ENCODE assay signal across 8 cellular contexts in genomic region chr1:143973876-143974414, GRCh38. TPM values are rescaled to one million over a fixed set of nuclear protein-coding genes. Genes with fewer than 3 reads are reported as not detected.
A peak's percentile ranks its signal among the peaks of the same experiment; 100 is the strongest.
DNase-seq lines count a peak whose midpoint lies in the region; ATAC-seq and TF ChIP-seq lines count a peak whose summit lies in the region.
"Not testable (repeated sequence)": the region's sequence is repeated elsewhere in the genome, so short reads cannot be mapped to it uniquely, and the experiment has no call there.

No MANE protein-coding gene starts in this region.

- not testable (repeated sequence) for H3K9me3 Mint-ChIP-seq in HFFc6; activated naive CD4-positive, alpha-beta T cell treated with anti-CD3 and anti-CD28 coated beads for 36 hours; dendritic cell treated with granulocyte-macrophage colony-stimulating factor and Interleukin-4, amounts not matched to agents 40 ng/mL and 50 ng/mL, for 4 days

- not testable (repeated sequence) for ATAC-seq in thoracic aorta (ENCODE audit: insufficient number of reproducible peaks, low FRiP score, low read depth)

- H3K4me3 ChIP-seq in BE2C (ENCODE audit: low read depth, low read length) (peak overlapping the region; percentile 49), right atrium auricular region (peak overlapping the region; percentile 28 to 37), neuron (ENCODE audit: low read length) (peak overlapping the region; percentile 41), thoracic aorta (peak overlapping the region; percentile 62)
- not testable (repeated sequence) for H3K4me3 ChIP-seq in SU-DHL-6 (ENCODE audit: insufficient read depth, low read length, poor library complexity, severe bottlenecking)

- TF ChIP-seq CTCF in BE2C (IDR thresholded peaks at IDR 0.05; ENCODE audit: low read depth, low read length); HFFc6 (IDR thresholded peaks at IDR 0.05); SU-DHL-6 (IDR thresholded peaks at IDR 0.05; ENCODE audit: insufficient read depth, low read length, poor library complexity, severe bottlenecking); right atrium auricular region (IDR thresholded peaks at IDR 0.05); thoracic aorta (IDR thresholded peaks at IDR 0.05): not testable (repeated sequence)

- not testable (repeated sequence) for H3K9me3 ChIP-seq in BE2C; SU-DHL-6 (ENCODE audit: insufficient read depth, low read length); right atrium auricular region; neuron (ENCODE audit: low read length); thoracic aorta

- H3K27me3 ChIP-seq in BE2C; SU-DHL-6 (ENCODE audit: low read length); right atrium auricular region; neuron (ENCODE audit: insufficient read depth, low read length); thoracic aorta (replicated peaks; ENCODE audit: insufficient read depth): not testable (repeated sequence)

- H3K4me1 ChIP-seq in BE2C; right atrium auricular region; neuron (ENCODE audit: insufficient read depth, low read length); thoracic aorta (ENCODE audit: control insufficient read depth in 1 of 2, low read depth in 2 of 2): not testable (repeated sequence)

- H3K4me2 ChIP-seq in SU-DHL-6 (ENCODE audit: low read depth, low read length, poor library complexity, severe bottlenecking), result peak overlapping the region; percentile 36

- H3K27me3 Mint-ChIP-seq in HFFc6 (ENCODE audit: insufficient read depth); activated naive CD4-positive, alpha-beta T cell treated with anti-CD3 and anti-CD28 coated beads for 36 hours (ENCODE audit: low read depth); dendritic cell treated with granulocyte-macrophage colony-stimulating factor and Interleukin-4, amounts not matched to agents 40 ng/mL and 50 ng/mL, for 4 days: not testable (repeated sequence)

- peak overlapping the region; percentile 33 for H3K9ac ChIP-seq in SU-DHL-6 (ENCODE audit: low read length)

- H3K36me3 ChIP-seq in BE2C; SU-DHL-6 (ENCODE audit: low read length); right atrium auricular region; neuron (ENCODE audit: insufficient read depth, low read length); thoracic aorta: not testable (repeated sequence)

- not testable (repeated sequence) for H3K27ac ChIP-seq in SU-DHL-6 (ENCODE audit: low read depth, low read length); right atrium auricular region; thoracic aorta

- peak; percentile 8 for DNase-seq in BE2C
- DNase-seq in HFFc6, result peak; percentile 35
- peak; percentile 3 for DNase-seq in activated naive CD4-positive, alpha-beta T cell treated with anti-CD3 and anti-CD28 coated beads for 36 hours
- not testable (repeated sequence) for DNase-seq in right atrium auricular region (ENCODE audit: low spot score); thoracic aorta (ENCODE audit: low spot score)

- not testable (repeated sequence) for H3K79me2 ChIP-seq in SU-DHL-6 (ENCODE audit: insufficient read depth, low read length)

- not testable (repeated sequence) for H3K36me3 Mint-ChIP-seq in HFFc6 (ENCODE audit: low read depth); activated naive CD4-positive, alpha-beta T cell treated with anti-CD3 and anti-CD28 coated beads for 36 hours (ENCODE audit: low read depth); dendritic cell treated with granulocyte-macrophage colony-stimulating factor and Interleukin-4, amounts not matched to agents 40 ng/mL and 50 ng/mL, for 4 days (ENCODE audit: low read depth)

- H3K4me1 Mint-ChIP-seq in HFFc6 (ENCODE audit: low read depth); activated naive CD4-positive, alpha-beta T cell treated with anti-CD3 and anti-CD28 coated beads for 36 hours (ENCODE audit: low read depth); dendritic cell treated with granulocyte-macrophage colony-stimulating factor and Interleukin-4, amounts not matched to agents 40 ng/mL and 50 ng/mL, for 4 days (ENCODE audit: low read depth): not testable (repeated sequence)

- H4K20me1 ChIP-seq in SU-DHL-6 (ENCODE audit: low read depth, low read length), result not testable (repeated sequence)

- not testable (repeated sequence) for H3K9me2 ChIP-seq in SU-DHL-6 (replicated peaks; ENCODE audit: insufficient read depth, low read length)

- H3K27ac Mint-ChIP-seq in HFFc6, result peak overlapping the region; percentile 94
- not testable (repeated sequence) for H3K27ac Mint-ChIP-seq in activated naive CD4-positive, alpha-beta T cell treated with anti-CD3 and anti-CD28 coated beads for 36 hours
- H3K27ac Mint-ChIP-seq in dendritic cell treated with granulocyte-macrophage colony-stimulating factor and Interleukin-4, amounts not matched to agents 40 ng/mL and 50 ng/mL, for 4 days, result peak overlapping the region; percentile 78

- peak overlapping the region; percentile 97 for H3K4me3 Mint-ChIP-seq in HFFc6
- H3K4me3 Mint-ChIP-seq in activated naive CD4-positive, alpha-beta T cell treated with anti-CD3 and anti-CD28 coated beads for 36 hours, result peak overlapping the region; percentile 88
- peak overlapping the region; percentile 88 for H3K4me3 Mint-ChIP-seq in dendritic cell treated with granulocyte-macrophage colony-stimulating factor and Interleukin-4, amounts not matched to agents 40 ng/mL and 50 ng/mL, for 4 days

- intact Hi-C loops in activated naive CD4-positive, alpha-beta T cell treated with anti-CD3 and anti-CD28 coated beads for 36 hours (cut with micrococcal nuclease); dendritic cell treated with granulocyte-macrophage colony-stimulating factor and Interleukin-4, amounts not matched to agents 40 ng/mL and 50 ng/mL, for 4 days (cut with micrococcal nuclease): not testable (repeated sequence)

- not testable (repeated sequence) for H3F3A ChIP-seq in SU-DHL-6 (ENCODE audit: insufficient read depth)

- CTCF ChIA-PET in activated naive CD4-positive, alpha-beta T cell treated with anti-CD3 and anti-CD28 coated beads for 36 hours (lab: Charles Lee), result not testable (repeated sequence)

- H2AFZ ChIP-seq in SU-DHL-6 (ENCODE audit: low read depth, low read length, severe bottlenecking); neuron (ENCODE audit: low read depth, low read length): not testable (repeated sequence)

RNA-seq across cellular contexts. Expression of gene FAM72C, which starts 2.2 kb away (rescaled TPM):
- 4.7 TPM for polyA plus RNA-seq in BE2C (2012; ENCODE audit: insufficient read depth, insufficient read length, low read depth)
- 1 to 10 TPM; 1.7 to 3.6 (median 3.1) TPM for total RNA-seq in HFFc6 (2021; fragmentation: NEBNext Ultra II Directional; extraction: Animal tissue kit (Norgen Biotek cat#: 25700))
- total RNA-seq in activated naive CD4-positive, alpha-beta T cell treated with anti-CD3 and anti-CD28 coated beads for 36 hours, result 10 to 100 TPM; 43.3 to 43.4 TPM
- total RNA-seq in right atrium auricular region, result under 1 TPM; 0.12 to 0.33 TPM
- total RNA-seq in thoracic aorta, result not detected

Comparison
In these comparisons a context has a peak if more than half of its experiments do, and no peak if none do; other contexts are left out.
1. RNA of gene FAM72C, which starts 2.2 kb away (total RNA-seq): 43.3 to 43.4 TPM in activated naive CD4-positive, alpha-beta T cell treated with anti-CD3 and anti-CD28 coated beads for 36 hours; 1.7 to 3.6 TPM in HFFc6, 0.12 to 0.33 TPM in right atrium auricular region and not detected in thoracic aorta; every median in the first group is over 4 times any median in the second.
2. Peak in every context shown above with its lines, with median percentiles within 50 percentile points of each other: H3K4me3 Mint-ChIP-seq.